In genomic region chr1:246815693-246816270, GRCh38 we compare ENCODE assay signal across 23 cellular contexts.
DNase-seq lines count a peak whose midpoint lies in the region; ATAC-seq, FAIRE-seq and TF ChIP-seq lines count a peak whose summit lies in the region.
"Had no signal": no experiment of that assay in that cellular context is flagged by ENCODE, and none has a peak within 500 bp of the region (broad histone marks: within the 10 kb centered on the region; RNA-seq: fewer than 3 reads in every experiment).

No MANE protein-coding gene starts in this region.

- H3K4me1 ChIP-seq in foreskin keratinocyte: no peaks in the 10 kb centered on the region
- H3K4me1 ChIP-seq in mammary epithelial cell (ENCODE audit: insufficient read depth, low read length): no peaks in the 10 kb centered on the region
- H3K4me1 ChIP-seq: esophagus squamous epithelium, HAP-1, left lung had no signal

- CTCF ChIA-PET in mammary epithelial cell (lab: Charles Lee; ENCODE audit: low non-redundant PET): no interaction called here

- DNase-seq in foreskin keratinocyte: no peak
- DNase-seq in D721Med (ENCODE audit: insufficient read length, low spot score): no peak
- no peak for DNase-seq in stimulated activated naive CD4-positive, alpha-beta T cell (lab: John Stamatoyannopoulos, UW)
- no peak for DNase-seq in mammary epithelial cell
- DNase-seq: activated T-cell treated with anti-CD3 and anti-CD28 coated beads, Interleukin-2, amount 50 U/mL, for 72 hours; CD8-positive, alpha-beta T cell; DMS79; effector CD8-positive, alpha-beta T cell; esophagus squamous epithelium; glutamatergic neuron; left lung; MG63; mucosa of descending colon; NCI-H187 treated with DMSO at 0.1 percent for 48 hours; NCI-H446; T-helper 9 cell had no signal

- ATAC-seq in GM18498 (IDR thresholded peaks at IDR 0.05; ENCODE audit: unreplicated experiment): peak; percentile 74
- ATAC-seq in GM21529 (IDR thresholded peaks at IDR 0.05; ENCODE audit: unreplicated experiment): peak; percentile 65
- ATAC-seq in HG03469 (IDR thresholded peaks at IDR 0.05; ENCODE audit: unreplicated experiment): peak; percentile 94
- ATAC-seq in foreskin keratinocyte: peak; percentile 74
- no peak for ATAC-seq in GM21515 (IDR thresholded peaks at IDR 0.05; ENCODE audit: unreplicated experiment)
- ATAC-seq: activated T-cell treated with anti-CD3 and anti-CD28 coated beads, Interleukin-2, amount 50 U/mL, for 72 hours; CD8-positive, alpha-beta T cell; left lung; mucosa of descending colon had no signal

- no peak overlapping the region for H3K4me3 ChIP-seq in mammary epithelial cell (replicated peaks in 1 of 3; ENCODE audit: insufficient read depth in 1 of 3, low read depth in 2 of 3, low read length in 3 of 3)
- H3K4me3 ChIP-seq: esophagus squamous epithelium, HAP-1, left lung, MG63, mucosa of descending colon had no signal

- no peaks in the 10 kb centered on the region for H3K9me3 ChIP-seq in mammary epithelial cell (replicated peaks; ENCODE audit: insufficient read depth, low read length)
- H3K9me3 ChIP-seq: esophagus squamous epithelium, HAP-1, left lung, MG63, mucosa of descending colon had no signal

- no peak overlapping the region for H2AFZ ChIP-seq in mammary epithelial cell (ENCODE audit: low read depth, low read length)

- intact Hi-C loops in mammary epithelial cell (cut with micrococcal nuclease): no loop called here

- no peaks in the 10 kb centered on the region for H4K20me1 ChIP-seq in mammary epithelial cell (ENCODE audit: insufficient read depth, low read length)

- no peak for TF ChIP-seq CTCF in foreskin keratinocyte (conservative IDR thresholded peaks at IDR 0.05)
- no peak for TF ChIP-seq CTCF in D721Med (IDR thresholded peaks at IDR 0.05; ENCODE audit: insufficient read depth, missing control alignments)
- no peak for TF ChIP-seq CTCF in mammary epithelial cell (conservative IDR thresholded peaks at IDR 0.05 in 1 of 2, IDR thresholded peaks at IDR 0.05 in 1 of 2; ENCODE audit: extremely low read depth in 1 of 2, insufficient read depth in 1 of 2, low read depth in 1 of 2, low read length in 2 of 2)

- no TSS peak for BruUV-seq in mammary epithelial cell (replicated peaks; lab: Mats Ljungman, UMichigan)

- H3K9ac ChIP-seq in mammary epithelial cell (ENCODE audit: insufficient read depth, low read length): no peak overlapping the region

- H3K27ac ChIP-seq in foreskin keratinocyte (no peak overlapping the region), mammary epithelial cell (ENCODE audit: insufficient read depth, low read depth, low read length) (no peak overlapping the region)
- H3K27ac ChIP-seq: esophagus squamous epithelium, left lung, RWPE1 had no signal

- dilution Hi-C loops in mammary epithelial cell (cut with HindIII; ENCODE audit: low sequenced_read_pairs): no loop called here

- no peaks in the 10 kb centered on the region for H3K36me3 ChIP-seq in mammary epithelial cell (ENCODE audit: insufficient read depth, low read length)
- H3K36me3 ChIP-seq: esophagus squamous epithelium, HAP-1, left lung, MG63 had no signal

- no peak for FAIRE-seq in D721Med (lab: Jason Lieb, UNC)
- FAIRE-seq: astrocyte had no signal

- H3K79me2 ChIP-seq in mammary epithelial cell (ENCODE audit: insufficient read depth, low read length): no peaks in the 10 kb centered on the region

- in situ Hi-C loops in mammary epithelial cell (cut with MboI; ENCODE audit: low sequenced_read_pairs in 2 of 2): no loop called here

- H3K4me2 ChIP-seq in mammary epithelial cell (ENCODE audit: insufficient read depth, low read depth, low read length): no peak overlapping the region

- WGBS in mammary epithelial cell (ENCODE audit: low coverage, missing lambda C conversion rate): 73% methylated on average over 11 of the region's 11 CpGs

- H3K27me3 ChIP-seq in foreskin keratinocyte (peaks cover 9% of the 10 kb centered on the region), mammary epithelial cell (ENCODE audit: insufficient read depth, low read length) (no peaks in the 10 kb centered on the region)
- H3K27me3 ChIP-seq: left lung, MG63 had no signal
